ENCODE assay signal across 8 cellular contexts in the genomic region with DNA sequence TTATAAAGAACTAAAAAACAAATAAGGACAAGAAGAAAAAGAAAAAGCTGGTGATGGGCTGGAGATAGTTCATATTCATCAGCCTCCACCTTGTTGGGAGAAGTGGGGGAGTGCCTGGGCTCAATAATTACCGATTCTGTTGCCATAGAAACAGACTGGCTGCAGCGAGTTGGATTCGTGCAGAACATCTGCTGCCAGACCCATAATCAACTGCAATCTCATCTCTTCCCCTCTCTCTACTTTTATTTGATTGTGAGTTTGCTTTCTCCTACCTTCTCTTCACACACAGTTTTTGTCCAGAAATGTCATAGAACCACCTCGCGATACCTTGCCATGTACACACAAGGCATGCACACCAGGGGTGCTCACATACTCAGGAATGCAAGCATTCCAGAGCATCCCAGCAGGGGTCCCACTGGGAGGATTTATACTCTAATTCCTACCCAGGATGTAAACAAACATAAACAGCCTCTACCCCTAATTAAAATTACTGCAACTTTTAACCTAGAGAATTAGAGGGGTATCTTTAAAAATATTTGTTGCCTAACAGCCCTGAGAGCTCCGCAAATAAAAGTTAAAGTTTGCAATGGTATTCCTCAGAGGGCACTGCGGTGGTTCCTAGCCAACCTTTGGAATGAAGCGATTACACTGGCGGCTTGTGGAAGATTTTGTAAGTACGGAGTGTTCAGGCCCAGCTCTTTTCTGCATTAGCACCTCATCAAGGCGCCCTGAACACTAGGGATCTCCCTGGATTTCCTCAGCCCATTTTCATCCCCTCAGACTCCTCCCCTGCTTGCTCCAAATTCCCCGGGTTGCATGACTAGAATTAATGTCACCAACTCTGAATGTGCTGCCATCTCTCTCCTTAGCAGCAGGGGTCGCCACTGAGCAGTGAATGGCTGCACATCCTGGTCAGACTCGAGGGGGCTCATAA.
DNase-seq lines count a peak whose midpoint lies in the region; ATAC-seq and TF ChIP-seq lines count a peak whose summit lies in the region.

No MANE protein-coding gene starts in this region.

- peaks cover 2 to 8% of the 10 kb centered on the region in 2 donors for H3K4me1 ChIP-seq in lung (ENCODE audit: control insufficient read depth in 2 of 2, insufficient read depth in 2 of 2, low read length in 2 of 2)

- no peaks in the 10 kb centered on the region for H3K27me3 ChIP-seq in CD4-positive, alpha-beta T cell (ENCODE audit: control insufficient read depth, insufficient read depth, low read length)
- H3K27me3 ChIP-seq in lung (ENCODE audit: control insufficient read depth, insufficient read depth) = no peaks in the 10 kb centered on the region

- H3K36me3 Mint-ChIP-seq in CD4-positive, alpha-beta T cell (ENCODE audit: low read depth) = peaks cover 14% of the 10 kb centered on the region

- no peaks in the 10 kb centered on the region for H3K27me3 Mint-ChIP-seq in CD4-positive, alpha-beta T cell

- POLR2A ChIA-PET in CD4-positive, alpha-beta T cell (lab: Charles Lee) = no interaction called here

- no peak overlapping the region for H3K27ac ChIP-seq in CD4-positive, alpha-beta T cell (ENCODE audit: low read depth, low read length)
- no peak overlapping the region for H3K27ac ChIP-seq in lung (ENCODE audit: low read depth in 1 of 2, low read length in 1 of 2)

- WGBS in lung, 2 donors = 57 to 66% methylated on average over 14 of the region's 14 CpGs

- H3K4me3 ChIP-seq in lung = no peak overlapping the region

- DNase-seq in CD4-positive, alpha-beta T cell = peak; percentile 33 to 61 (median 40)
- DNase-seq in GOT3 (lab: John Stamatoyannopoulos, UW) (peak; percentile 62), NCI-H2227 (lab: John Stamatoyannopoulos, UW; ENCODE audit: unreplicated experiment) (peak; percentile 85), ecto neural progenitor cell (ENCODE audit: low spot score) (peak; percentile 81), lung (ENCODE audit: low spot score) (peak; percentile 57)
- DNase-seq in activated CD4-positive, alpha-beta T cell treated with anti-CD3 and anti-CD28 coated beads, Interleukin-2, amount 50 U/mL, for 4 hours = peak; percentile 46 to 51
- DNase-seq in stimulated activated CD8-positive, alpha-beta memory T cell treated with anti-CD3 and anti-CD28 coated beads, Interleukin-15, amount 100 ng/mL, for 48 hours (ENCODE audit: low read depth in 2 of 2) = peak; percentile 34 to 36

- peak; percentile 77 for ATAC-seq in CD4-positive, alpha-beta T cell (ENCODE audit: poor library complexity)
- ATAC-seq in lung (ENCODE audit: insufficient read depth, low FRiP score) (peak; percentile 70), GM21576 (IDR thresholded peaks at IDR 0.05; ENCODE audit: unreplicated experiment) (no peak)

- intact Hi-C loops in CD4-positive, alpha-beta T cell (cut with DNase I, micrococcal nuclease) = loop anchor here (5.0 to 10.0 kb wide), 2 partner anchors 196 to 198 kb away; no protein-coding TSS in a partner anchor

- H3K9me3 ChIP-seq in CD4-positive, alpha-beta T cell (ENCODE audit: control insufficient read depth, low read length) = no peaks in the 10 kb centered on the region
- no peaks in the 10 kb centered on the region for H3K9me3 ChIP-seq in lung (ENCODE audit: control insufficient read depth in 2 of 2, insufficient read depth in 1 of 2, low read length in 1 of 2)

- no peak overlapping the region for H3K27ac Mint-ChIP-seq in CD4-positive, alpha-beta T cell

- peaks cover 56% of the 10 kb centered on the region for H3K4me1 Mint-ChIP-seq in CD4-positive, alpha-beta T cell (ENCODE audit: low read depth)

- H3K4me3 Mint-ChIP-seq in CD4-positive, alpha-beta T cell = no peak overlapping the region

- no peaks in the 10 kb centered on the region for H3K9me3 Mint-ChIP-seq in CD4-positive, alpha-beta T cell

- no peaks in the 10 kb centered on the region for H3K36me3 ChIP-seq in lung (ENCODE audit: control insufficient read depth in 2 of 2, insufficient read depth in 2 of 2, low read length in 2 of 2)

- CTCF ChIA-PET in CD4-positive, alpha-beta T cell (lab: Charles Lee) = interaction anchor here (2.1 kb wide), 1 partner anchor 10 kb away, joined by 7 read pairs; no protein-coding TSS in a partner anchor

- TF ChIP-seq CTCF in CD4-positive, alpha-beta T cell (IDR thresholded peaks at IDR 0.05) = peak; percentile 70
- peak; percentile 74 for TF ChIP-seq CTCF in lung (IDR thresholded peaks at IDR 0.05; ENCODE audit: control extremely low read depth, extremely low read depth)

Comparison
In these comparisons a context has a peak if more than half of its experiments do, and no peak if none do; other contexts are left out.
1. DNase-seq: peak in every context shown above with its lines; median percentile 85 in NCI-H2227; 81 in ecto neural progenitor cell; 62 in GOT3; 57 in lung; 48 in activated CD4-positive, alpha-beta T cell treated with anti-CD3 and anti-CD28 coated beads, Interleukin-2, amount 50 U/mL, for 4 hours; 40 in CD4-positive, alpha-beta T cell; 35 in stimulated activated CD8-positive, alpha-beta memory T cell treated with anti-CD3 and anti-CD28 coated beads, Interleukin-15, amount 100 ng/mL, for 48 hours.